ENCODE assay signal across 1 cellular context in the genomic region with DNA sequence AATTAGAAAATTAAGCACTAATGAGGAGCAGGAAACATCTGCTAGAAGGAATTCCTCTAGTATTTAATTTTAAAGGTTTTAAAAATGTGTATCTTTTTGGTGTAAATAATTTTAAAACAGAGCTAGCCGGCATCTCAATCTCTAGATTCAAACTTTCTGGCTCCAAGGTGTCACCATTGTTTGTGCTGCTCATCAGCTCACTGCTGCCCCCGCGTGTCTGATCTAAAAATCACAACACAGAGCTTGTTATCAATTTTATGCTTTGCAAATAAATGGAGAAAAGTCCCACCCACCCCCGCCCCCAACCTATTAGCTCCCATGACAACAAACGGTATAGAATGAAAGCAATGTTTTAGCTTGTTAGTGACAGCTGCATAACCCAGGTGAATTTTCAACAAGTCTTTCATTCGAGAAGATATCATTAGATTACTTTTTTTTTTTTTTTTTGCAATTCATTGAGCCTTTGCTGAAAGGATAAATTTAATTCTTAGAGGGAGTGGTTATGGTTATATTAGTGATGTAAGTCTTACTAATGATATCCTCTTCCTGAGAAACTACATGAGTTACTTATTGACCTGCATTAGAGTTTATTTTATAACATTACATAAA.
A peak's percentile ranks its signal among the peaks of the same experiment; 100 is the strongest.
TF ChIP-seq lines count a peak whose summit lies in the region.

No MANE protein-coding gene starts in this region.

TF ChIP-seq in H1, 55 proteins besides CTCF, POLR2A, EP300 and RAD21 (continued from another document):
- 0 out of 2 replicates have a peak, but pooled peaks have one; percentile 32 for TF ChIP-seq TAF1 (IDR thresholded peaks at IDR 0.05; ENCODE audit: low read depth, low read length)
